Comparison of ENCODE assay signal across 8 cellular contexts in genomic region chr3:150605998-150606641, GRCh38. TPM values are rescaled to one million over a fixed set of nuclear protein-coding genes. Genes with fewer than 3 reads are reported as not detected.
DNase-seq lines count a peak whose midpoint lies in the region; ATAC-seq and TF ChIP-seq lines count a peak whose summit lies in the region.

No MANE protein-coding gene starts in this region.

- H3K36me3 Mint-ChIP-seq in Calu3 (ENCODE audit: insufficient read depth, unreplicated experiment): peaks cover 57% of the 10 kb centered on the region
- peaks cover 33% of the 10 kb centered on the region for H3K36me3 Mint-ChIP-seq in activated T-helper 1 cell treated with anti-CD3 and anti-CD28 coated beads, Interleukin-12 subunit alpha, Interleukin-12 subunit beta, Interleukin-2, Interleukin-4 antibody, amounts not matched to agents 30 ng/mL and 10 ng/mL and 1 ng/mL, durations not matched to agents 14 hours and 24 hours and 36 hours (ENCODE audit: low read depth)
- no peaks in the 10 kb centered on the region for H3K36me3 Mint-ChIP-seq in natural killer cell

- peak overlapping the region; percentile 96; the same call in 1 of the 2 replicates for H3K27ac ChIP-seq in KMS-11

- H3K79me2 ChIP-seq in KMS-11 (ENCODE audit: insufficient read depth, low read depth): peaks cover 100% of the 10 kb centered on the region

- peak overlapping the region; percentile 27 for H3K4me3 ChIP-seq in KMS-11 (IDR thresholded peaks at IDR 0.05; ENCODE audit: insufficient read depth, low read depth, low read length)

- H3K27me3 ChIP-seq in KMS-11 (ENCODE audit: insufficient read depth, low read depth): no peaks in the 10 kb centered on the region

- H3K27ac Mint-ChIP-seq in Calu3 (ENCODE audit: unreplicated experiment): no peak overlapping the region
- H3K27ac Mint-ChIP-seq in activated T-helper 1 cell treated with anti-CD3 and anti-CD28 coated beads, Interleukin-12 subunit alpha, Interleukin-12 subunit beta, Interleukin-2, Interleukin-4 antibody, amounts not matched to agents 30 ng/mL and 10 ng/mL and 1 ng/mL, durations not matched to agents 14 hours and 24 hours and 36 hours: peak overlapping the region; percentile 77
- H3K27ac Mint-ChIP-seq in natural killer cell: peak overlapping the region; percentile 88 to 98

- H3K9me3 Mint-ChIP-seq in Calu3 (ENCODE audit: low read depth, unreplicated experiment) (no peaks in the 10 kb centered on the region), natural killer cell (no peaks in the 10 kb centered on the region)
- no peaks in the 10 kb centered on the region for H3K9me3 Mint-ChIP-seq in activated T-helper 1 cell treated with anti-CD3 and anti-CD28 coated beads, Interleukin-12 subunit alpha, Interleukin-12 subunit beta, Interleukin-2, Interleukin-4 antibody, amounts not matched to agents 30 ng/mL and 10 ng/mL and 1 ng/mL, durations not matched to agents 14 hours and 24 hours and 36 hours

- peak overlapping the region; percentile 96; the same call in 1 of the 2 replicates for H3K9ac ChIP-seq in KMS-11

- H3K27me3 Mint-ChIP-seq in Calu3 (ENCODE audit: unreplicated experiment) (no peaks in the 10 kb centered on the region), natural killer cell (ENCODE audit: low read depth in 2 of 2) (no peaks in the 10 kb centered on the region)
- H3K27me3 Mint-ChIP-seq in activated T-helper 1 cell treated with anti-CD3 and anti-CD28 coated beads, Interleukin-12 subunit alpha, Interleukin-12 subunit beta, Interleukin-2, Interleukin-4 antibody, amounts not matched to agents 30 ng/mL and 10 ng/mL and 1 ng/mL, durations not matched to agents 14 hours and 24 hours and 36 hours (ENCODE audit: insufficient read depth): peaks cover 2% of the 10 kb centered on the region

- BruUV-seq in Calu3 (replicated peaks; lab: Mats Ljungman, UMichigan): no TSS peak

- no peak overlapping the region for H2AFZ ChIP-seq in KMS-11 (ENCODE audit: low read depth)

- H3K4me2 ChIP-seq in KMS-11: peak overlapping the region; percentile 99

- CTCF ChIA-PET in Calu3 (lab: Charles Lee): no interaction called here

- intact Hi-C loops in Calu3 (cut with micrococcal nuclease; ENCODE audit: unreplicated experiment) (loop anchor here (10.0 kb wide), 1 partner anchor 259 kb away; no protein-coding TSS in a partner anchor), natural killer cell (cut with micrococcal nuclease) (no loop called here)
- intact Hi-C loops in activated T-helper 1 cell treated with anti-CD3 and anti-CD28 coated beads, Interleukin-12 subunit alpha, Interleukin-12 subunit beta, Interleukin-2, Interleukin-4 antibody, amounts not matched to agents 30 ng/mL and 10 ng/mL and 1 ng/mL, durations not matched to agents 14 hours and 24 hours and 36 hours (cut with micrococcal nuclease): loop anchor here (10.0 kb wide), 2 partner anchors 791 to 1589 kb away; partner anchors contain the start of gene RNF13

- H3K36me3 ChIP-seq in KMS-11 (ENCODE audit: insufficient read depth): 0 out of 2 replicates have a peak, but pooled peaks cover 7% of the 10 kb centered on the region

- TF ChIP-seq CTCF in Calu3 (IDR thresholded peaks at IDR 0.05; ENCODE audit: unreplicated experiment) (no peak), KMS-11 (conservative IDR thresholded peaks at IDR 0.05; ENCODE audit: low read depth, low read length) (no peak), natural killer cell (IDR thresholded peaks at IDR 0.05) (no peak)

- peaks cover 66% of the 10 kb centered on the region for H4K20me1 ChIP-seq in KMS-11 (ENCODE audit: insufficient read depth)

- ATAC-seq in natural killer cell: no peak
- no peak for ATAC-seq in GM21576 (IDR thresholded peaks at IDR 0.05; ENCODE audit: unreplicated experiment)
- ATAC-seq in GM18907 (IDR thresholded peaks at IDR 0.05; ENCODE audit: unreplicated experiment): no peak

- peak overlapping the region; percentile 97 for H3K4me3 Mint-ChIP-seq in Calu3 (ENCODE audit: low read depth, unreplicated experiment)
- H3K4me3 Mint-ChIP-seq in activated T-helper 1 cell treated with anti-CD3 and anti-CD28 coated beads, Interleukin-12 subunit alpha, Interleukin-12 subunit beta, Interleukin-2, Interleukin-4 antibody, amounts not matched to agents 30 ng/mL and 10 ng/mL and 1 ng/mL, durations not matched to agents 14 hours and 24 hours and 36 hours: peak overlapping the region; percentile 76
- H3K4me3 Mint-ChIP-seq in natural killer cell: peak overlapping the region; percentile 79

- H3K4me1 Mint-ChIP-seq in Calu3 (ENCODE audit: low read depth, unreplicated experiment) (peaks cover 66% of the 10 kb centered on the region), natural killer cell (peaks cover 83 to 85% of the 10 kb centered on the region in 2 donors)
- peaks cover 83% of the 10 kb centered on the region for H3K4me1 Mint-ChIP-seq in activated T-helper 1 cell treated with anti-CD3 and anti-CD28 coated beads, Interleukin-12 subunit alpha, Interleukin-12 subunit beta, Interleukin-2, Interleukin-4 antibody, amounts not matched to agents 30 ng/mL and 10 ng/mL and 1 ng/mL, durations not matched to agents 14 hours and 24 hours and 36 hours (ENCODE audit: low read depth)

- DNase-seq in Calu3: no peak
- DNase-seq in activated T-helper 1 cell treated with anti-CD3 and anti-CD28 coated beads, Interleukin-12 subunit alpha, Interleukin-12 subunit beta, Interleukin-2, Interleukin-4 antibody, amounts not matched to agents 30 ng/mL and 10 ng/mL and 1 ng/mL, durations not matched to agents 14 hours and 24 hours and 36 hours (ENCODE audit: low spot score): no peak
- no peak for DNase-seq in natural killer cell
- DNase-seq in NCI-H1417 (lab: John Stamatoyannopoulos, UW): no peak
- DNase-seq in D341Med (ENCODE audit: low spot score): no peak

- peaks cover 65% of the 10 kb centered on the region for H3K4me1 ChIP-seq in KMS-11 (ENCODE audit: low read depth, poor library complexity, severe bottlenecking)

RNA-seq across cellular contexts. Expression of gene SELENOT, which starts 3.0 kb away (rescaled TPM):
- total RNA-seq in Calu3 (2022) (200 and 210 TPM in 2 replicates), natural killer cell (100 to 1,000 TPM; 121 to 142 (median 133) TPM)
- total RNA-seq in activated T-helper 1 cell treated with anti-CD3 and anti-CD28 coated beads, Interleukin-12 subunit alpha, Interleukin-12 subunit beta, Interleukin-2, Interleukin-4 antibody, amounts not matched to agents 30 ng/mL and 10 ng/mL and 1 ng/mL, durations not matched to agents 14 hours and 24 hours and 36 hours: 139 and 140 TPM in 2 replicates

RNA-seq across cellular contexts. Expression of gene EIF2A, which starts 59.5 kb away (rescaled TPM):
- 142 and 167 TPM in 2 replicates for total RNA-seq in Calu3 (2022)
- 122 TPM in 2 replicates for total RNA-seq in activated T-helper 1 cell treated with anti-CD3 and anti-CD28 coated beads, Interleukin-12 subunit alpha, Interleukin-12 subunit beta, Interleukin-2, Interleukin-4 antibody, amounts not matched to agents 30 ng/mL and 10 ng/mL and 1 ng/mL, durations not matched to agents 14 hours and 24 hours and 36 hours
- total RNA-seq in natural killer cell: 100 to 1,000 TPM; 102 to 124 (median 108) TPM

RNA-seq across cellular contexts. Expression of gene SERP1, which starts 59.8 kb away (rescaled TPM):
- total RNA-seq in Calu3 (2022): 147 and 152 TPM in 2 replicates
- 96.0 and 102 TPM in 2 replicates for total RNA-seq in activated T-helper 1 cell treated with anti-CD3 and anti-CD28 coated beads, Interleukin-12 subunit alpha, Interleukin-12 subunit beta, Interleukin-2, Interleukin-4 antibody, amounts not matched to agents 30 ng/mL and 10 ng/mL and 1 ng/mL, durations not matched to agents 14 hours and 24 hours and 36 hours
- 100 to 1,000 TPM in 1 of 3 donors, 10 to 100 TPM in 2; 91.1 to 106 (median 94.9) TPM for total RNA-seq in natural killer cell
